ENCODE assay signal across 18 cellular contexts in the genomic region with DNA sequence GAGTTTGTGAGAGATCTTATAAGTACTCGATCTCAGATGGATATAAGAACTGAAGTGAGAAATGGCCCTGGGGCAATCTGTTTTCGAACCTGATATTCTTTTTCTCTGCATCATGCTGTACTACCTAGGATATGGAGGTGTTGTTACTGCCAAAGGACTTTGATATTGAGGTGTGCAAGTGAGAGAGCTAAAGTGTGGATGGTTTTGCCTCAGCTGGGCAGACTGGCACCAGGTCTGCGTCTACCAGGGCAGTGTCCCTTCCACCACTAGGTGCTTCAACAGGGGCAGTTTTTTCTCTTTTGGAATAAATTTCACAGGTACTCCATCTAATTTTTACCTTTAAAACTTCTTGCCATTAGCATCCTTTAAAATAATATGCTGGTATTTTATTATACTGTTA. TPM values are rescaled to one million over a fixed set of nuclear protein-coding genes. Genes with fewer than 3 reads are reported as not detected.
"Had no signal": no experiment of that assay in that cellular context is flagged by ENCODE, and none has a peak within 500 bp of the region (broad histone marks: within the 10 kb centered on the region; RNA-seq: fewer than 3 reads in every experiment).

No MANE protein-coding gene starts in this region.

- H3K4me3 ChIP-seq: MG63 had no signal

- H3K9me3 ChIP-seq: MG63 had no signal

- H3K27me3 ChIP-seq: MG63 had no signal

- H3K27ac ChIP-seq: RWPE1 had no signal

- H3K36me3 ChIP-seq: MG63 had no signal

- DNase-seq: IMR-90, Karpas-422, KG1, MG63, NCI-H1092, NCI-H1105 treated with DMSO at 0.1 percent for 48 hours, NCI-H1436, NCI-H187, NCI-H2029, NCI-H2081 treated with DMSO at 0.1 percent for 48 hours, NCI-H2171, NCI-H345, NCI-H446 treated with DMSO at 0.1 percent for 48 hours, NCI-H510A treated with DMSO at 0.1 percent for 48 hours, NCI-H526, SHP77 had no signal

RNA-seq across cellular contexts. Expression of a gene that starts 35.0 kb away (rescaled TPM):
- total RNA-seq: T-helper 1 cell treated with Interleukin-12 subunit alpha and Interleukin-12 subunit beta and Interleukin-4 antibody, amounts not matched to agents 30 ng/mL and 1 ng/mL, for 36 hours had no signal
